ENCODE assay signal across 2 cellular contexts in genomic region chr5:171405615-171406014, GRCh38.
TF ChIP-seq lines count a peak whose summit lies in the region.

No MANE protein-coding gene starts in this region.

TF ChIP-seq in HCT116, 20 proteins besides CTCF, POLR2A, EP300 and RAD21:
- TF ChIP-seq SP1 (IDR thresholded peaks at IDR 0.05; ENCODE audit: low read depth) = no peak
- no peak for TF ChIP-seq SIN3A (IDR thresholded peaks at IDR 0.05; ENCODE audit: low read depth)
- TF ChIP-seq FOSL1 (IDR thresholded peaks at IDR 0.05; ENCODE audit: low read depth) = no peak
- no peak for TF ChIP-seq EZH2phosphoT487 (IDR thresholded peaks at IDR 0.05; ENCODE audit: borderline replicate concordance)
- TF ChIP-seq POLR2AphosphoS5 (IDR thresholded peaks at IDR 0.05; ENCODE audit: low read depth, low read length) = 0 out of 2 replicates have a peak, but pooled peaks have one; percentile 10
- no peak for TF ChIP-seq SRF (IDR thresholded peaks at IDR 0.05; ENCODE audit: low read depth)
- no peak for TF ChIP-seq EGR1 (IDR thresholded peaks at IDR 0.05; ENCODE audit: low read depth)
- TF ChIP-seq ELF1 (IDR thresholded peaks at IDR 0.05; ENCODE audit: borderline replicate concordance, low read depth) = no peak
- TF ChIP-seq CBX3 (IDR thresholded peaks at IDR 0.05; ENCODE audit: low read depth) = no peak
TF ChIP-seq in HCT116: peak in this region for 1.

TF ChIP-seq in liver, 16 proteins besides CTCF, POLR2A, EP300 and RAD21:
- TF ChIP-seq HNF4A (conservative IDR thresholded peaks at IDR 0.05) (no peak), ATF3 (IDR thresholded peaks at IDR 0.05) (no peak), HNF4G (IDR thresholded peaks at IDR 0.05) (no peak), JUND (IDR thresholded peaks at IDR 0.05) (no peak), FOXA2 (IDR thresholded peaks at IDR 0.05) (no peak), SP1 (IDR thresholded peaks at IDR 0.05) (no peak), TAF1 (conservative IDR thresholded peaks at IDR 0.05) (no peak), RXRA (IDR thresholded peaks at IDR 0.05) (no peak), REST (IDR thresholded peaks at IDR 0.05) (no peak)
- TF ChIP-seq, protein P1, sequence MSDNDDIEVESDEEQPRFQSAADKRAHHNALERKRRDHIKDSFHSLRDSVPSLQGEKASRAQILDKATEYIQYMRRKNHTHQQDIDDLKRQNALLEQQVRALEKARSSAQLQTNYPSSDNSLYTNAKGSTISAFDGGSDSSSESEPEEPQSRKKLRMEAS (IDR thresholded peaks at IDR 0.05) = no peak
- TF ChIP-seq, protein P2, sequence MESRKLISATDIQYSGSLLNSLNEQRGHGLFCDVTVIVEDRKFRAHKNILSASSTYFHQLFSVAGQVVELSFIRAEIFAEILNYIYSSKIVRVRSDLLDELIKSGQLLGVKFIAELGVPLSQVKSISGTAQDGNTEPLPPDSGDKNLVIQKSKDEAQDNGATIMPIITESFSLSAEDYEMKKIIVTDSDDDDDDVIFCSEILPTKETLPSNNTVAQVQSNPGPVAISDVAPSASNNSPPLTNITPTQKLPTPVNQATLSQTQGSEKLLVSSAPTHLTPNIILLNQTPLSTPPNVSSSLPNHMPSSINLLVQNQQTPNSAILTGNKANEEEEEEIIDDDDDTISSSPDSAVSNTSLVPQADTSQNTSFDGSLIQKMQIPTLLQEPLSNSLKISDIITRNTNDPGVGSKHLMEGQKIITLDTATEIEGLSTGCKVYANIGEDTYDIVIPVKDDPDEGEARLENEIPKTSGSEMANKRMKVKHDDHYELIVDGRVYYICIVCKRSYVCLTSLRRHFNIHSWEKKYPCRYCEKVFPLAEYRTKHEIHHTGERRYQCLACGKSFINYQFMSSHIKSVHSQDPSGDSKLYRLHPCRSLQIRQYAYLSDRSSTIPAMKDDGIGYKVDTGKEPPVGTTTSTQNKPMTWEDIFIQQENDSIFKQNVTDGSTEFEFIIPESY (IDR thresholded peaks at IDR 0.05) = no peak
